Comparison of ENCODE assay signal across 24 cellular contexts in the genomic region with DNA sequence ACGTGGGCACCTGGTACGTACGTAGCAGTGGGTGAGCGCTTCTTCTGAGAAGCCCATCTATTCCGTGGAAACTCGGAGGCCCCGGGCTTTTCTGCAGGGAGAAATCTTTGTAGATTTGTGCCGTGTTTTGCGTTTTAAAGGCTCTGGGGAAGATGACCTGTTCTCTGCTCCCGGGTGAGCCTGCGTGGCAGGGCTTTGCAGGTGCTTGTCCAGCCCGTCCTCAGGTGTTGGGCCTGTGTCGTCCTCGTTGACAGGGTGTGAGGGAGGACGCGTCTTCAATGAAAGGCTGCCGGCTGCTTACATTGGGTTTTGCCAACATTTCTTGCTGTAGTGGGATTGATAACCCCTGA.
"Had no signal": no experiment of that assay in that cellular context is flagged by ENCODE, and none has a peak within 500 bp of the region (broad histone marks: within the 10 kb centered on the region; RNA-seq: fewer than 3 reads in every experiment).

No MANE protein-coding gene starts in this region.

- H3K27me3 ChIP-seq: left lung, pancreas, right lobe of liver, stomach, tibial artery, upper lobe of right lung had no signal

- H3K4me3 ChIP-seq: left lung, lung, pancreas, prostate gland, right lobe of liver, smooth muscle cell, stomach, thoracic aorta, tibial artery, upper lobe of right lung had no signal

- H3K4me1 Mint-ChIP-seq: mesothelial cell of epicardium; naive B cell; stimulated activated naive B cell treated with anti-CD40 and anti-IgM and Interleukin-4, amounts not matched to agents 10 μg/mL and 1 μg/mL and 100 μg/mL, for 72 hours had no signal

- H3K4me1 ChIP-seq: left lung, prostate gland, right lobe of liver, stomach, upper lobe of right lung had no signal

- H3K9me3 Mint-ChIP-seq: mesothelial cell of epicardium; naive B cell; natural killer cell; nephron progenitor cell; stimulated activated naive B cell treated with anti-CD40 and anti-IgM and Interleukin-4, amounts not matched to agents 10 μg/mL and 1 μg/mL and 100 μg/mL, for 72 hours had no signal

- H3K27ac ChIP-seq: left lung, pancreas, prostate gland, right lobe of liver, stomach, thoracic aorta, tibial artery, upper lobe of right lung had no signal

- H3K27ac Mint-ChIP-seq: mesothelial cell of epicardium; natural killer cell; stimulated activated naive B cell treated with anti-CD40 and anti-IgM and Interleukin-4, amounts not matched to agents 10 μg/mL and 1 μg/mL and 100 μg/mL, for 72 hours had no signal

- H3K27me3 Mint-ChIP-seq: naive B cell; stimulated activated naive B cell treated with anti-CD40 and anti-IgM and Interleukin-4, amounts not matched to agents 10 μg/mL and 1 μg/mL and 100 μg/mL, for 72 hours had no signal

- DNase-seq: hippocampal formation; left colon; mesendoderm; naive B cell; natural killer cell; nephron progenitor cell; stimulated activated CD4-positive, alpha-beta T cell treated with anti-CD3 and anti-CD28 coated beads, Interleukin-12 subunit alpha, Interleukin-12 subunit beta, amount 100 ng/mL, for 4 hours; stimulated activated CD4-positive, alpha-beta T cell treated with anti-CD3 and anti-CD28 coated beads, Interleukin-15, amount 100 ng/mL, for 24 hours; stimulated activated CD4-positive, alpha-beta T cell treated with anti-CD3 and anti-CD28 coated beads, Interleukin-2, amount 100 ng/mL, for 24 hours; stimulated activated CD4-positive, alpha-beta T cell treated with anti-CD3 and anti-CD28 coated beads, Interleukin-4, amount 100 ng/mL, for 1 hour; stimulated activated naive B cell treated with anti-CD40 and anti-IgM and Interleukin-4, amounts not matched to agents 10 μg/mL and 1 μg/mL and 100 μg/mL, for 72 hours; stimulated activated naive CD8-positive, alpha-beta T cell treated with anti-CD3 and anti-CD28 coated beads, Interleukin-15, Interleukin-2, amounts not matched to agents 100 U/mL and 50 U/mL, for 24 hours; stomach; trophoblast cell; upper lobe of right lung had no signal

- H3K4me3 Mint-ChIP-seq: mesothelial cell of epicardium; naive B cell; natural killer cell; nephron progenitor cell; stimulated activated naive B cell treated with anti-CD40 and anti-IgM and Interleukin-4, amounts not matched to agents 10 μg/mL and 1 μg/mL and 100 μg/mL, for 72 hours had no signal

- H3K4me2 ChIP-seq: smooth muscle cell had no signal

- H3K9me3 ChIP-seq: left lung, pancreas, prostate gland, right lobe of liver, stomach, thoracic aorta, tibial artery, upper lobe of right lung had no signal

- ATAC-seq: left colon; left lung; natural killer cell; pancreas; stimulated activated naive B cell treated with anti-CD40 and anti-IgM and Interleukin-4, amounts not matched to agents 10 μg/mL and 1 μg/mL and 100 μg/mL, for 72 hours; stimulated activated naive CD8-positive, alpha-beta T cell treated with anti-CD3 and anti-CD28 coated beads, Interleukin-15, Interleukin-2, amounts not matched to agents 100 U/mL and 50 U/mL, for 24 hours; upper lobe of right lung had no signal
